1 cellular context compared by ENCODE assay signal in the genomic region with DNA sequence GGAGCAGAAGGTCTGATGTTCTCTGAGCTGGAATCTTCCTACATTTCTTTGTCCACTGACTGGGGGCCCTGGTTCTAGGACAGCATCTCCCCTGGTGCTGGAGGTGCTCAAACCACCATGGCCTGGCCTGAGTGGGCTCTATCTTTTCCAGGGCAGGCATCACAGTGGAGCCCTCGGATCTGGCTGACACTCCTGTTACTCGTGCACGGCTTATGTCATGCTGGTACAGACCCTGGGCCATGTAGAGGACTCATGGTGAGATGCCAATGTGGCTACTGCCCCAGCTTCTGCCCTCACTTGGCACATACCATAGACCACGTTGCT.
TF ChIP-seq lines count a peak whose summit lies in the region.

No MANE protein-coding gene starts in this region.

TF ChIP-seq in SK-N-SH treated with all-trans-retinoic acid at 6 μM for 48 hours, 23 proteins besides CTCF, POLR2A, EP300 and RAD21 (continued from another document):
- TF ChIP-seq, protein P1, sequence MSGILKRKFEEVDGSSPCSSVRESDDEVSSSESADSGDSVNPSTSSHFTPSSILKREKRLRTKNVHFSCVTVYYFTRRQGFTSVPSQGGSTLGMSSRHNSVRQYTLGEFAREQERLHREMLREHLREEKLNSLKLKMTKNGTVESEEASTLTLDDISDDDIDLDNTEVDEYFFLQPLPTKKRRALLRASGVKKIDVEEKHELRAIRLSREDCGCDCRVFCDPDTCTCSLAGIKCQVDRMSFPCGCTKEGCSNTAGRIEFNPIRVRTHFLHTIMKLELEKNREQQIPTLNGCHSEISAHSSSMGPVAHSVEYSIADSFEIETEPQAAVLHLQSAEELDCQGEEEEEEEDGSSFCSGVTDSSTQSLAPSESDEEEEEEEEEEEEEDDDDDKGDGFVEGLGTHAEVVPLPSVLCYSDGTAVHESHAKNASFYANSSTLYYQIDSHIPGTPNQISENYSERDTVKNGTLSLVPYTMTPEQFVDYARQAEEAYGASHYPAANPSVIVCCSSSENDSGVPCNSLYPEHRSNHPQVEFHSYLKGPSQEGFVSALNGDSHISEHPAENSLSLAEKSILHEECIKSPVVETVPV (CRISPR knock-in tag; IDR thresholded peaks at IDR 0.05): no peak
- TF ChIP-seq ZNF70 (CRISPR knock-in tag; IDR thresholded peaks at IDR 0.05): no peak
- TF ChIP-seq, protein P2, sequence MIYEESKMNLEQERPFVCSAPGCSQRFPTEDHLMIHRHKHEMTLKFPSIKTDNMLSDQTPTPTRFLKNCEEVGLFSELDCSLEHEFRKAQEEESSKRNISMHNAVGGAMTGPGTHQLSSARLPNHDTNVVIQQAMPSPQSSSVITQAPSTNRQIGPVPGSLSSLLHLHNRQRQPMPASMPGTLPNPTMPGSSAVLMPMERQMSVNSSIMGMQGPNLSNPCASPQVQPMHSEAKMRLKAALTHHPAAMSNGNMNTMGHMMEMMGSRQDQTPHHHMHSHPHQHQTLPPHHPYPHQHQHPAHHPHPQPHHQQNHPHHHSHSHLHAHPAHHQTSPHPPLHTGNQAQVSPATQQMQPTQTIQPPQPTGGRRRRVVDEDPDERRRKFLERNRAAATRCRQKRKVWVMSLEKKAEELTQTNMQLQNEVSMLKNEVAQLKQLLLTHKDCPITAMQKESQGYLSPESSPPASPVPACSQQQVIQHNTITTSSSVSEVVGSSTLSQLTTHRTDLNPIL (CRISPR knock-in tag; IDR thresholded peaks at IDR 0.05; ENCODE audit: low read depth): no peak
